8 cellular contexts compared by ENCODE assay signal in genomic region chrX:72094894-72095293, GRCh38. TPM values are rescaled to one million over a fixed set of nuclear protein-coding genes. Genes with fewer than 3 reads are reported as not detected.
A peak's percentile ranks its signal among the peaks of the same experiment; 100 is the strongest.
DNase-seq lines count a peak whose midpoint lies in the region; ATAC-seq and TF ChIP-seq lines count a peak whose summit lies in the region.

No MANE protein-coding gene starts in this region.

- POLR2A ChIA-PET in PC-3 (lab: Charles Lee; ENCODE audit: unreplicated experiment) = no interaction called here

- H4K20me1 ChIP-seq in hepatocyte (ENCODE audit: insufficient read depth, poor library complexity, severe bottlenecking) = no peaks in the 10 kb centered on the region
- H4K20me1 ChIP-seq in PC-3 (ENCODE audit: low read length) = no peaks in the 10 kb centered on the region

- no peak for TF ChIP-seq CTCF in hepatocyte (IDR thresholded peaks at IDR 0.05; ENCODE audit: poor library complexity)
- TF ChIP-seq CTCF in PC-3 (conservative IDR thresholded peaks at IDR 0.05; ENCODE audit: low read depth, low read length) = no peak
- TF ChIP-seq CTCF in breast epithelium (IDR thresholded peaks at IDR 0.05) = no peak

- no peaks in the 10 kb centered on the region for H3K9me2 ChIP-seq in hepatocyte (replicated peaks; ENCODE audit: insufficient read depth)
- H3K9me2 ChIP-seq in PC-3 (replicated peaks; ENCODE audit: low read length) = no peaks in the 10 kb centered on the region

- H3K27ac ChIP-seq in hepatocyte (no peak overlapping the region), PC-3 (ENCODE audit: low read length) (no peak overlapping the region), breast epithelium (peak overlapping the region in 1 of 2 donors; percentile 7)

- no peak overlapping the region for H3K4me3 ChIP-seq in hepatocyte
- H3K4me3 ChIP-seq in PC-3 (ENCODE audit: low read length) = no peak overlapping the region
- H3K4me3 ChIP-seq in breast epithelium = no peak overlapping the region

- no peak overlapping the region for H3K4me2 ChIP-seq in hepatocyte
- no peak overlapping the region for H3K4me2 ChIP-seq in PC-3 (ENCODE audit: low read length)

- H3K9ac ChIP-seq in PC-3 (ENCODE audit: low read length) = no peak overlapping the region

- whole genome bisulfite sequencing in hepatocyte (ENCODE audit: low lambda C conversion rate, missing lambda C conversion rate) = 37% methylated on average over 4 of the region's 4 CpGs

- H3K9me3 ChIP-seq in hepatocyte (ENCODE audit: low read depth) (no peaks in the 10 kb centered on the region), PC-3 (ENCODE audit: low read length) (no peaks in the 10 kb centered on the region), breast epithelium (no peaks in the 10 kb centered on the region)

- no peaks in the 10 kb centered on the region for H3K36me3 ChIP-seq in hepatocyte (replicated peaks; ENCODE audit: insufficient read depth, low read depth)
- H3K36me3 ChIP-seq in PC-3 (ENCODE audit: low read depth, low read length) = no peaks in the 10 kb centered on the region
- H3K36me3 ChIP-seq in breast epithelium = no peaks in the 10 kb centered on the region

- intact Hi-C loops in PC-3 (cut with micrococcal nuclease) = no loop called here
- intact Hi-C loops in breast epithelium (cut with DNase I; ENCODE audit: low total_unique reads) = no loop called here

- no peaks in the 10 kb centered on the region for H3K27me3 ChIP-seq in hepatocyte
- H3K27me3 ChIP-seq in PC-3 (ENCODE audit: low read length) = no peaks in the 10 kb centered on the region
- peaks cover 0 to 36% of the 10 kb centered on the region in 2 donors for H3K27me3 ChIP-seq in breast epithelium

- peak; percentile 75 for ATAC-seq in GM21447 (IDR thresholded peaks at IDR 0.05; ENCODE audit: unreplicated experiment)
- no peak for ATAC-seq in PC-3

- DNase-seq in ELF-1 (ENCODE audit: low read depth, low spot score) (peak; percentile 44), MV-4-11 (lab: John Stamatoyannopoulos, UW) (peak; percentile 58), hepatocyte (ENCODE audit: low spot score) (peak; percentile 43), superior temporal gyrus (ENCODE audit: extremely low spot score) (peak; percentile 16), PC-3 (no peak), breast epithelium (ENCODE audit: low spot score in 2 of 2) (no peak)
- peak; percentile 12 for DNase-seq in activated CD8-positive, alpha-beta memory T cell treated with anti-CD3 and anti-CD28 coated beads, Interleukin-2, amount 50 U/mL, for 24 hours (ENCODE audit: extremely low read depth)

- CTCF ChIA-PET in PC-3 (lab: Charles Lee) = no interaction called here

- H3K79me2 ChIP-seq in hepatocyte = no peaks in the 10 kb centered on the region
- H3K79me2 ChIP-seq in PC-3 (ENCODE audit: low read length) = no peaks in the 10 kb centered on the region

- H2AFZ ChIP-seq in hepatocyte (no peak overlapping the region), PC-3 (ENCODE audit: low read length) (no peak overlapping the region)

- TF ChIP-seq POLR2A in breast epithelium (IDR thresholded peaks at IDR 0.05) = no peak

- no peaks in the 10 kb centered on the region for H3K4me1 ChIP-seq in hepatocyte (ENCODE audit: insufficient read depth)
- no peaks in the 10 kb centered on the region for H3K4me1 ChIP-seq in PC-3 (ENCODE audit: insufficient read depth, low read length)
- H3K4me1 ChIP-seq in breast epithelium = no peaks in the 10 kb centered on the region

- BruUV-seq in PC-3 (replicated peaks; lab: Mats Ljungman, UMichigan) = no TSS peak

- H3F3A ChIP-seq in PC-3 (ENCODE audit: low read length, unreplicated experiment) = no peaks in the 10 kb centered on the region

RNA-seq across cellular contexts. Expression of gene RTL5, which starts 36.8 kb away (rescaled TPM):
- total RNA-seq in hepatocyte (2.0 and 2.5 TPM in 2 replicates), PC-3 (2014; rRNA removed) (0.23 and 0.40 TPM in 2 replicates), breast epithelium (1 to 10 TPM; 3.3 to 5.0 (median 5.0) TPM)
- 1.5 and 2.6 TPM in 2 replicates for polyA plus RNA-seq in hepatocyte

Comparison
In these comparisons a context has a peak if more than half of its experiments do, and no peak if none do; other contexts are left out.
1. DNase-seq: peak in ELF-1 (single experiment), MV-4-11 (single experiment), activated CD8-positive, alpha-beta memory T cell treated with anti-CD3 and anti-CD28 coated beads, Interleukin-2, amount 50 U/mL, for 24 hours (single experiment), hepatocyte (single experiment) and superior temporal gyrus (single experiment); none in PC-3 (single experiment) and breast epithelium (0 of 2).